In genomic region chr5:134586866-134587524, GRCh38 we compare ENCODE assay signal across 8 cellular contexts. TPM values are rescaled to one million over a fixed set of nuclear protein-coding genes. Genes with fewer than 3 reads are reported as not detected.
DNase-seq lines count a peak whose midpoint lies in the region; ATAC-seq lines count a peak whose summit lies in the region.

No MANE protein-coding gene starts in this region.

- peak; percentile 20 to 30 for DNase-seq in NCI-H2081 (lab: John Stamatoyannopoulos, UW)
- DNase-seq in NCI-H2081 treated with DMSO at 0.1 percent for 48 hours (lab: John Stamatoyannopoulos, UW) = no peak
- peak; percentile 3 for DNase-seq in NCI-H345 treated with DMSO at 0.1 percent for 48 hours (lab: John Stamatoyannopoulos, UW; ENCODE audit: unreplicated experiment)
- DNase-seq in central memory CD8-positive, alpha-beta T cell (ENCODE audit: low spot score in 2 of 2) = peak; percentile 65 to 72
- DNase-seq in left colon = peak; percentile 74 to 90
- peak; percentile 87 for DNase-seq in stimulated activated CD4-positive, alpha-beta T cell treated with anti-CD3 and anti-CD28 coated beads, Interleukin-1b, Interleukin-23, amount 100 ng/mL, for 48 hours

- peak overlapping the region; percentile 64 for H3K27ac Mint-ChIP-seq in central memory CD8-positive, alpha-beta T cell (ENCODE audit: low read depth)

- H3K4me1 Mint-ChIP-seq in central memory CD8-positive, alpha-beta T cell = peaks cover 15% of the 10 kb centered on the region

- peak overlapping the region; percentile 48 for H3K4me3 Mint-ChIP-seq in central memory CD8-positive, alpha-beta T cell

- intact Hi-C loops in left colon (cut with DNase I, micrococcal nuclease) = loop anchor here (5.0 to 10.0 kb wide), 3 partner anchors 282 to 392 kb away; no protein-coding TSS in a partner anchor

- H3K27me3 Mint-ChIP-seq in central memory CD8-positive, alpha-beta T cell = no peaks in the 10 kb centered on the region

- ATAC-seq in HG02885 (IDR thresholded peaks at IDR 0.05; ENCODE audit: poor library complexity, unreplicated experiment) = peak; percentile 79
- ATAC-seq in activated CD4-positive, CD25-positive, alpha-beta regulatory T cell treated with anti-CD3 and anti-CD28 coated beads, Interleukin-2, amount 50 U/mL, for 24 hours = peak; percentile 90
- peak; percentile 90 for ATAC-seq in central memory CD8-positive, alpha-beta T cell (replicated peaks; ENCODE audit: extremely low read depth, poor library complexity, severe bottlenecking)
- ATAC-seq in left colon = peak; percentile 81

- no peaks in the 10 kb centered on the region for H3K9me3 Mint-ChIP-seq in central memory CD8-positive, alpha-beta T cell

- peaks cover 6% of the 10 kb centered on the region for H3K36me3 Mint-ChIP-seq in central memory CD8-positive, alpha-beta T cell (ENCODE audit: insufficient read depth)

RNA-seq across cellular contexts. Expression of gene SAR1B, which starts 45.6 kb away (rescaled TPM):
- total RNA-seq in left colon = 100 to 1,000 TPM in 1 of 2 donors, 10 to 100 TPM in 1; 97.3 to 107 TPM
